Comparison of ENCODE assay signal across 1 cellular context in the genomic region with DNA sequence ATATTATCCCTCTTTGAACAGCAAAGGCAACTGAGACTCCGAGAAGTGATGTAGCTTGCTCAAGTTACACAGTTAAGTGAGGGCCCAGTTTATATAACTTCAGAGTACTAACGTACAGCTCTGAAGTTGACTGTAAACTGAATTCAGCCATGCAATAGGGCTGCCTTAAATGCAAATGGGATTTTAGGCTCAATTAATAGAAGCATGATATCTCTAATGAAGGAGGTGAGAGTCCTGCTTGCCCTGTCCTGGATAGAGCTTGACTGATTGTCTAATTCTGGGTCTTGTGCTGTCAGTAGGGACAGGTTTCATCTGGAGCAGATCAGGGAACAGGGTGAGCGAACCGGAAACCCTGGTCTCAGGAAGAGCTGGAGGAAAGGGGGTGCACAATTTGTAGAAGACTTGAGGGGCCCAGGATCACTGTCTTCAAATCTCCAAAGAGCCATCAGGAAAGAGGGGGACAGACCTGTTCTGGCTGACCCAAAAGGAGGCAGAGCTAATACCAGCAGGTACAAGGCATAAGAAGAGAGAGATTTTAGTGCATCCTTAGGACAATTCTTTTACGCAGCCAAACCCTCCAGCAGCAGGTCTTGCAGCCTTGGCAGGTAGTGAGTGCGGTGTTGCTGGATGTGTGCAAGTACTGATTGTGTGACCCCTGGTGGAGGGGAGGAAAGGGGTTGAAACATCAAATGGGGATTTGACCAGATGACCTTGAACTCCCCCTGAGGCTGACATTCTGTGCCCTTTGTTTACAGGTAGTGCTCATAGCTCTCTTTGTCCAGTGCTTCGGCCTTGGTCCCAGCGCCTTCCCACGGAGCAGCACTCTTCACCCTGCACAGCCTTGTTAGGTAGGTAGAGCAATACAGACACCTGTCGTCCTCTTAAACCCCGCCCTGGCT.
TF ChIP-seq lines count a peak whose summit lies in the region.

No MANE protein-coding gene starts in this region.

TF ChIP-seq in HepG2, 621 proteins besides CTCF, POLR2A, EP300 and RAD21 (continued from another document and continues in another):
- TF ChIP-seq, protein P1, sequence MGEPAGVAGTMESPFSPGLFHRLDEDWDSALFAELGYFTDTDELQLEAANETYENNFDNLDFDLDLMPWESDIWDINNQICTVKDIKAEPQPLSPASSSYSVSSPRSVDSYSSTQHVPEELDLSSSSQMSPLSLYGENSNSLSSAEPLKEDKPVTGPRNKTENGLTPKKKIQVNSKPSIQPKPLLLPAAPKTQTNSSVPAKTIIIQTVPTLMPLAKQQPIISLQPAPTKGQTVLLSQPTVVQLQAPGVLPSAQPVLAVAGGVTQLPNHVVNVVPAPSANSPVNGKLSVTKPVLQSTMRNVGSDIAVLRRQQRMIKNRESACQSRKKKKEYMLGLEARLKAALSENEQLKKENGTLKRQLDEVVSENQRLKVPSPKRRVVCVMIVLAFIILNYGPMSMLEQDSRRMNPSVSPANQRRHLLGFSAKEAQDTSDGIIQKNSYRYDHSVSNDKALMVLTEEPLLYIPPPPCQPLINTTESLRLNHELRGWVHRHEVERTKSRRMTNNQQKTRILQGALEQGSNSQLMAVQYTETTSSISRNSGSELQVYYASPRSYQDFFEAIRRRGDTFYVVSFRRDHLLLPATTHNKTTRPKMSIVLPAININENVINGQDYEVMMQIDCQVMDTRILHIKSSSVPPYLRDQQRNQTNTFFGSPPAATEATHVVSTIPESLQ (CRISPR knock-in tag; conservative IDR thresholded peaks at IDR 0.05), result no peak
- TF ChIP-seq HES4 (CRISPR knock-in tag; IDR thresholded peaks at IDR 0.05; ENCODE audit: borderline replicate concordance), result no peak
- TF ChIP-seq MEIS2 (CRISPR knock-in tag; IDR thresholded peaks at IDR 0.05), result no peak; the same call in 1 of the 2 replicates
- no peak for TF ChIP-seq CEBPB (IDR thresholded peaks at IDR 0.05; ENCODE audit: borderline replicate concordance, low read depth, low read length)
- no peak for TF ChIP-seq EZH2 (conservative IDR thresholded peaks at IDR 0.05; ENCODE audit: low read depth, low read length)
- peak; percentile 30 for TF ChIP-seq STAG1 (CRISPR knock-in tag; IDR thresholded peaks at IDR 0.05)
- TF ChIP-seq, protein P2, sequence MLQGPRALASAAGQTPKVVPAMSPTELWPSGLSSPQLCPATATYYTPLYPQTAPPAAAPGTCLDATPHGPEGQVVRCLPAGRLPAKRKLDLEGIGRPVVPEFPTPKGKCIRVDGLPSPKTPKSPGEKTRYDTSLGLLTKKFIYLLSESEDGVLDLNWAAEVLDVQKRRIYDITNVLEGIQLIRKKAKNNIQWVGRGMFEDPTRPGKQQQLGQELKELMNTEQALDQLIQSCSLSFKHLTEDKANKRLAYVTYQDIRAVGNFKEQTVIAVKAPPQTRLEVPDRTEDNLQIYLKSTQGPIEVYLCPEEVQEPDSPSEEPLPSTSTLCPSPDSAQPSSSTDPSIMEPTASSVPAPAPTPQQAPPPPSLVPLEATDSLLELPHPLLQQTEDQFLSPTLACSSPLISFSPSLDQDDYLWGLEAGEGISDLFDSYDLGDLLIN (CRISPR knock-in tag; IDR thresholded peaks at IDR 0.05; ENCODE audit: borderline replicate concordance), result no peak
- no peak; the same call in 1 of the 2 replicates for TF ChIP-seq ZSCAN21 (CRISPR knock-in tag; IDR thresholded peaks at IDR 0.05; ENCODE audit: borderline replicate concordance)
- no peak for TF ChIP-seq RFX5 (IDR thresholded peaks at IDR 0.05; ENCODE audit: low read depth, low read length)
- no peak for TF ChIP-seq ZNF776 (CRISPR knock-in tag; IDR thresholded peaks at IDR 0.05)
- no peak for TF ChIP-seq ZNF367 (CRISPR knock-in tag; IDR thresholded peaks at IDR 0.05; ENCODE audit: borderline replicate concordance)
- TF ChIP-seq ZNF772 (CRISPR knock-in tag; IDR thresholded peaks at IDR 0.05), result no peak
- TF ChIP-seq ZNF235 (CRISPR knock-in tag; IDR thresholded peaks at IDR 0.05; ENCODE audit: borderline replicate concordance), result no peak
- TF ChIP-seq, protein P3, sequence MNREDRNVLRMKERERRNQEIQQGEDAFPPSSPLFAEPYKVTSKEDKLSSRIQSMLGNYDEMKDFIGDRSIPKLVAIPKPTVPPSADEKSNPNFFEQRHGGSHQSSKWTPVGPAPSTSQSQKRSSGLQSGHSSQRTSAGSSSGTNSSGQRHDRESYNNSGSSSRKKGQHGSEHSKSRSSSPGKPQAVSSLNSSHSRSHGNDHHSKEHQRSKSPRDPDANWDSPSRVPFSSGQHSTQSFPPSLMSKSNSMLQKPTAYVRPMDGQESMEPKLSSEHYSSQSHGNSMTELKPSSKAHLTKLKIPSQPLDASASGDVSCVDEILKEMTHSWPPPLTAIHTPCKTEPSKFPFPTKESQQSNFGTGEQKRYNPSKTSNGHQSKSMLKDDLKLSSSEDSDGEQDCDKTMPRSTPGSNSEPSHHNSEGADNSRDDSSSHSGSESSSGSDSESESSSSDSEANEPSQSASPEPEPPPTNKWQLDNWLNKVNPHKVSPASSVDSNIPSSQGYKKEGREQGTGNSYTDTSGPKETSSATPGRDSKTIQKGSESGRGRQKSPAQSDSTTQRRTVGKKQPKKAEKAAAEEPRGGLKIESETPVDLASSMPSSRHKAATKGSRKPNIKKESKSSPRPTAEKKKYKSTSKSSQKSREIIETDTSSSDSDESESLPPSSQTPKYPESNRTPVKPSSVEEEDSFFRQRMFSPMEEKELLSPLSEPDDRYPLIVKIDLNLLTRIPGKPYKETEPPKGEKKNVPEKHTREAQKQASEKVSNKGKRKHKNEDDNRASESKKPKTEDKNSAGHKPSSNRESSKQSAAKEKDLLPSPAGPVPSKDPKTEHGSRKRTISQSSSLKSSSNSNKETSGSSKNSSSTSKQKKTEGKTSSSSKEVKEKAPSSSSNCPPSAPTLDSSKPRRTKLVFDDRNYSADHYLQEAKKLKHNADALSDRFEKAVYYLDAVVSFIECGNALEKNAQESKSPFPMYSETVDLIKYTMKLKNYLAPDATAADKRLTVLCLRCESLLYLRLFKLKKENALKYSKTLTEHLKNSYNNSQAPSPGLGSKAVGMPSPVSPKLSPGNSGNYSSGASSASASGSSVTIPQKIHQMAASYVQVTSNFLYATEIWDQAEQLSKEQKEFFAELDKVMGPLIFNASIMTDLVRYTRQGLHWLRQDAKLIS (CRISPR knock-in tag; IDR thresholded peaks at IDR 0.05), result no peak
- no peak for TF ChIP-seq KLF15 (CRISPR knock-in tag; IDR thresholded peaks at IDR 0.05; ENCODE audit: borderline replicate concordance)
- no peak for TF ChIP-seq ETV6 (CRISPR knock-in tag; conservative IDR thresholded peaks at IDR 0.05)
- TF ChIP-seq, protein P4, sequence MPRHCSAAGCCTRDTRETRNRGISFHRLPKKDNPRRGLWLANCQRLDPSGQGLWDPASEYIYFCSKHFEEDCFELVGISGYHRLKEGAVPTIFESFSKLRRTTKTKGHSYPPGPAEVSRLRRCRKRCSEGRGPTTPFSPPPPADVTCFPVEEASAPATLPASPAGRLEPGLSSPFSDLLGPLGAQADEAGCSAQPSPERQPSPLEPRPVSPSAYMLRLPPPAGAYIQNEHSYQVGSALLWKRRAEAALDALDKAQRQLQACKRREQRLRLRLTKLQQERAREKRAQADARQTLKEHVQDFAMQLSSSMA (CRISPR knock-in tag; IDR thresholded peaks at IDR 0.05), result no peak
- TF ChIP-seq, protein P5, sequence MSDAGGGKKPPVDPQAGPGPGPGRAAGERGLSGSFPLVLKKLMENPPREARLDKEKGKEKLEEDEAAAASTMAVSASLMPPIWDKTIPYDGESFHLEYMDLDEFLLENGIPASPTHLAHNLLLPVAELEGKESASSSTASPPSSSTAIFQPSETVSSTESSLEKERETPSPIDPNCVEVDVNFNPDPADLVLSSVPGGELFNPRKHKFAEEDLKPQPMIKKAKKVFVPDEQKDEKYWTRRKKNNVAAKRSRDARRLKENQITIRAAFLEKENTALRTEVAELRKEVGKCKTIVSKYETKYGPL (CRISPR knock-in tag; IDR thresholded peaks at IDR 0.05), result no peak
- no peak for TF ChIP-seq ZNF33A (CRISPR knock-in tag; IDR thresholded peaks at IDR 0.05; ENCODE audit: borderline replicate concordance)
- no peak for TF ChIP-seq ZNF430 (CRISPR knock-in tag; IDR thresholded peaks at IDR 0.05)
- no peak for TF ChIP-seq RBFOX2 (IDR thresholded peaks at IDR 0.05; ENCODE audit: low read depth, low read length)
- peak; percentile 89 for TF ChIP-seq KDM1A (CRISPR knock-in tag; IDR thresholded peaks at IDR 0.05)
- TF ChIP-seq, protein P6, sequence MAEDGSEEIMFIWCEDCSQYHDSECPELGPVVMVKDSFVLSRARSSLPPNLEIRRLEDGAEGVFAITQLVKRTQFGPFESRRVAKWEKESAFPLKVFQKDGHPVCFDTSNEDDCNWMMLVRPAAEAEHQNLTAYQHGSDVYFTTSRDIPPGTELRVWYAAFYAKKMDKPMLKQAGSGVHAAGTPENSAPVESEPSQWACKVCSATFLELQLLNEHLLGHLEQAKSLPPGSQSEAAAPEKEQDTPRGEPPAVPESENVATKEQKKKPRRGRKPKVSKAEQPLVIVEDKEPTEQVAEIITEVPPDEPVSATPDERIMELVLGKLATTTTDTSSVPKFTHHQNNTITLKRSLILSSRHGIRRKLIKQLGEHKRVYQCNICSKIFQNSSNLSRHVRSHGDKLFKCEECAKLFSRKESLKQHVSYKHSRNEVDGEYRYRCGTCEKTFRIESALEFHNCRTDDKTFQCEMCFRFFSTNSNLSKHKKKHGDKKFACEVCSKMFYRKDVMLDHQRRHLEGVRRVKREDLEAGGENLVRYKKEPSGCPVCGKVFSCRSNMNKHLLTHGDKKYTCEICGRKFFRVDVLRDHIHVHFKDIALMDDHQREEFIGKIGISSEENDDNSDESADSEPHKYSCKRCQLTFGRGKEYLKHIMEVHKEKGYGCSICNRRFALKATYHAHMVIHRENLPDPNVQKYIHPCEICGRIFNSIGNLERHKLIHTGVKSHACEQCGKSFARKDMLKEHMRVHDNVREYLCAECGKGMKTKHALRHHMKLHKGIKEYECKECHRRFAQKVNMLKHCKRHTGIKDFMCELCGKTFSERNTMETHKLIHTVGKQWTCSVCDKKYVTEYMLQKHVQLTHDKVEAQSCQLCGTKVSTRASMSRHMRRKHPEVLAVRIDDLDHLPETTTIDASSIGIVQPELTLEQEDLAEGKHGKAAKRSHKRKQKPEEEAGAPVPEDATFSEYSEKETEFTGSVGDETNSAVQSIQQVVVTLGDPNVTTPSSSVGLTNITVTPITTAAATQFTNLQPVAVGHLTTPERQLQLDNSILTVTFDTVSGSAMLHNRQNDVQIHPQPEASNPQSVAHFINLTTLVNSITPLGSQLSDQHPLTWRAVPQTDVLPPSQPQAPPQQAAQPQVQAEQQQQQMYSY (CRISPR knock-in tag; IDR thresholded peaks at IDR 0.05), result no peak
- TF ChIP-seq HNRNPLL (IDR thresholded peaks at IDR 0.05; ENCODE audit: low read depth, low read length, poor library complexity, severe bottlenecking), result no peak
- TF ChIP-seq, protein P7, sequence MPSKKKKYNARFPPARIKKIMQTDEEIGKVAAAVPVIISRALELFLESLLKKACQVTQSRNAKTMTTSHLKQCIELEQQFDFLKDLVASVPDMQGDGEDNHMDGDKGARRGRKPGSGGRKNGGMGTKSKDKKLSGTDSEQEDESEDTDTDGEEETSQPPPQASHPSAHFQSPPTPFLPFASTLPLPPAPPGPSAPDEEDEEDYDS (CRISPR knock-in tag; IDR thresholded peaks at IDR 0.05), result no peak
- no peak for TF ChIP-seq MZF1 (CRISPR knock-in tag; IDR thresholded peaks at IDR 0.05; ENCODE audit: borderline replicate concordance)
- TF ChIP-seq, protein P8, sequence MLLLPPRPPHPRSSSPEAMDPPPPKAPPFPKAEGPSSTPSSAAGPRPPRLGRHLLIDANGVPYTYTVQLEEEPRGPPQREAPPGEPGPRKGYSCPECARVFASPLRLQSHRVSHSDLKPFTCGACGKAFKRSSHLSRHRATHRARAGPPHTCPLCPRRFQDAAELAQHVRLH (CRISPR knock-in tag; IDR thresholded peaks at IDR 0.05; ENCODE audit: borderline replicate concordance, low read depth), result peak; percentile 61; the same call in 1 of the 2 replicates
- TF ChIP-seq PHF20 (CRISPR knock-in tag; IDR thresholded peaks at IDR 0.05), result no peak
- no peak for TF ChIP-seq KDM2A (CRISPR knock-in tag; IDR thresholded peaks at IDR 0.05; ENCODE audit: borderline replicate concordance, low read depth)
- no peak for TF ChIP-seq SMARCC2 (IDR thresholded peaks at IDR 0.05)
- TF ChIP-seq RELA (CRISPR knock-in tag; IDR thresholded peaks at IDR 0.05), result no peak
- TF ChIP-seq, protein P9, sequence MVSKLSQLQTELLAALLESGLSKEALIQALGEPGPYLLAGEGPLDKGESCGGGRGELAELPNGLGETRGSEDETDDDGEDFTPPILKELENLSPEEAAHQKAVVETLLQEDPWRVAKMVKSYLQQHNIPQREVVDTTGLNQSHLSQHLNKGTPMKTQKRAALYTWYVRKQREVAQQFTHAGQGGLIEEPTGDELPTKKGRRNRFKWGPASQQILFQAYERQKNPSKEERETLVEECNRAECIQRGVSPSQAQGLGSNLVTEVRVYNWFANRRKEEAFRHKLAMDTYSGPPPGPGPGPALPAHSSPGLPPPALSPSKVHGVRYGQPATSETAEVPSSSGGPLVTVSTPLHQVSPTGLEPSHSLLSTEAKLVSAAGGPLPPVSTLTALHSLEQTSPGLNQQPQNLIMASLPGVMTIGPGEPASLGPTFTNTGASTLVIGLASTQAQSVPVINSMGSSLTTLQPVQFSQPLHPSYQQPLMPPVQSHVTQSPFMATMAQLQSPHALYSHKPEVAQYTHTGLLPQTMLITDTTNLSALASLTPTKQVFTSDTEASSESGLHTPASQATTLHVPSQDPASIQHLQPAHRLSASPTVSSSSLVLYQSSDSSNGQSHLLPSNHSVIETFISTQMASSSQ (IDR thresholded peaks at IDR 0.05; ENCODE audit: low read depth), result 0 out of 2 replicates have a peak, but pooled peaks have one; percentile 26
- TF ChIP-seq, protein P9 (CRISPR knock-in tag; IDR thresholded peaks at IDR 0.05; ENCODE audit: borderline replicate concordance), result peak; percentile 44; the same call in 1 of the 2 replicates
- no peak; the same call in 1 of the 2 replicates for TF ChIP-seq SNAI1 (CRISPR knock-in tag; IDR thresholded peaks at IDR 0.05; ENCODE audit: borderline replicate concordance)
- TF ChIP-seq, protein P10, sequence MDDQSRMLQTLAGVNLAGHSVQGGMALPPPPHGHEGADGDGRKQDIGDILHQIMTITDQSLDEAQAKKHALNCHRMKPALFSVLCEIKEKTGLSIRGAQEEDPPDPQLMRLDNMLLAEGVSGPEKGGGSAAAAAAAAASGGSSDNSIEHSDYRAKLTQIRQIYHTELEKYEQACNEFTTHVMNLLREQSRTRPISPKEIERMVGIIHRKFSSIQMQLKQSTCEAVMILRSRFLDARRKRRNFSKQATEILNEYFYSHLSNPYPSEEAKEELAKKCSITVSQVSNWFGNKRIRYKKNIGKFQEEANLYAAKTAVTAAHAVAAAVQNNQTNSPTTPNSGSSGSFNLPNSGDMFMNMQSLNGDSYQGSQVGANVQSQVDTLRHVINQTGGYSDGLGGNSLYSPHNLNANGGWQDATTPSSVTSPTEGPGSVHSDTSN (CRISPR knock-in tag; IDR thresholded peaks at IDR 0.05; ENCODE audit: borderline replicate concordance), result no peak
- TF ChIP-seq NFE2L2 (IDR thresholded peaks at IDR 0.05; ENCODE audit: low read length), result no peak
